Comparison of ENCODE assay signal across 14 cellular contexts in the genomic region with DNA sequence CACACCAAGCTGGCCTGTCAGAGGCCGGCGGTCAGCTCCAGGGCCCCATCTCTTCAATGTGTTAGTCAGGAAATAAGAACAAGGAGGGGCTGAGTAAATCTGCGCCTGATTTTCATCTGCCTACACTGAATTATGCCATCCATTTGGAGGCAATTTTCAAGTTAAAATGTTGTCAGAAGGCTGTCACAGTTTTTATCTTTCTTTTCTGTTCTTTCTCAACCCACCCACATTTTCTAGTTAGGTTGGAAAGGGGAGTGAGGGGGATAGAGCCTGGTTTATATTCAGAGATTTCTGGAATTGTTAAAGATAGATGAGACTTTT. TPM values are rescaled to one million over a fixed set of nuclear protein-coding genes. Genes with fewer than 3 reads are reported as not detected.
DNase-seq lines count a peak whose midpoint lies in the region; ATAC-seq and TF ChIP-seq lines count a peak whose summit lies in the region.
"Had no signal": no experiment of that assay in that cellular context is flagged by ENCODE, and none has a peak within 500 bp of the region (broad histone marks: within the 10 kb centered on the region; RNA-seq: fewer than 3 reads in every experiment).

No MANE protein-coding gene starts in this region.

- H3K36me3 ChIP-seq in A673 (ENCODE audit: insufficient read depth, low read length, poor library complexity, severe bottlenecking) (no peaks in the 10 kb centered on the region), WERI-Rb-1 (no peaks in the 10 kb centered on the region), neural progenitor cell (no peaks in the 10 kb centered on the region), brain microvascular endothelial cell (replicated peaks) (no peaks in the 10 kb centered on the region)

- no peaks in the 10 kb centered on the region for H3K27me3 ChIP-seq in A673 (replicated peaks; ENCODE audit: insufficient read depth, low read depth, low read length, poor library complexity)
- H3K27me3 ChIP-seq in WERI-Rb-1 (ENCODE audit: insufficient read depth, low read depth, severe bottlenecking), result no peaks in the 10 kb centered on the region
- H3K27me3 ChIP-seq in neural progenitor cell, result peaks cover 17% of the 10 kb centered on the region
- H3K27me3 ChIP-seq in brain microvascular endothelial cell (replicated peaks), result no peaks in the 10 kb centered on the region

- H3K4me3 ChIP-seq in A673 (ENCODE audit: low read depth, low read length, poor library complexity, severe bottlenecking) (no peak overlapping the region), WERI-Rb-1 (ENCODE audit: low read depth, low read length) (no peak overlapping the region; the same call in 1 of the 2 replicates), neural progenitor cell (no peak overlapping the region), brain microvascular endothelial cell (ENCODE audit: low read depth, low read length) (no peak overlapping the region)
- H3K4me3 ChIP-seq: GM23338 had no signal

- H3K4me1 ChIP-seq in A673 (ENCODE audit: insufficient read depth, low read length, poor library complexity, severe bottlenecking) (peaks cover 60% of the 10 kb centered on the region), neural progenitor cell (peaks cover 34% of the 10 kb centered on the region)

- no TSS peak for BruUV-seq in A673 (replicated peaks; lab: Mats Ljungman, UMichigan)

- POLR2A ChIA-PET in A673 (lab: Charles Lee; ENCODE audit: low non-redundant PET), result no interaction called here

- H3K4me2 ChIP-seq in neural progenitor cell, result peak overlapping the region; percentile 46
- H3K4me2 ChIP-seq: GM23338 had no signal

- H3K27ac ChIP-seq in A673 (ENCODE audit: low read depth, low read length, poor library complexity, severe bottlenecking) (peak overlapping the region; percentile 22), WERI-Rb-1 (peak overlapping the region; percentile 90), neural progenitor cell (no peak overlapping the region), brain microvascular endothelial cell (no peak overlapping the region)
- H3K27ac ChIP-seq: 22Rv1 had no signal

- in situ Hi-C loops in brain microvascular endothelial cell (cut with HindIII; ENCODE audit: low pct_ligation_motif_present, low sequenced_read_pairs), result no loop called here

- H3K9me3 Mint-ChIP-seq in activated CD4-positive, alpha-beta T cell treated with anti-CD3 and anti-CD28 coated beads, Interleukin-2, amount 10 ng/mL, durations not matched to agents 24 days and 14 days, result no peaks in the 10 kb centered on the region
- H3K9me3 Mint-ChIP-seq in neural progenitor cell, result no peaks in the 10 kb centered on the region
- H3K9me3 Mint-ChIP-seq: GM23338 had no signal

- CTCF ChIA-PET in A673 (lab: Charles Lee), result no interaction called here

- H3K79me2 ChIP-seq in neural progenitor cell (ENCODE audit: low read depth), result no peaks in the 10 kb centered on the region

- peaks cover 25% of the 10 kb centered on the region for H3K4me1 Mint-ChIP-seq in activated CD4-positive, alpha-beta T cell treated with anti-CD3 and anti-CD28 coated beads, Interleukin-2, amount 10 ng/mL, durations not matched to agents 24 days and 14 days
- peaks cover 53% of the 10 kb centered on the region for H3K4me1 Mint-ChIP-seq in neural progenitor cell

- no peaks in the 10 kb centered on the region for H3K27me3 Mint-ChIP-seq in activated CD4-positive, alpha-beta T cell treated with anti-CD3 and anti-CD28 coated beads, Interleukin-2, amount 10 ng/mL, durations not matched to agents 24 days and 14 days
- H3K27me3 Mint-ChIP-seq in neural progenitor cell (ENCODE audit: insufficient read depth, low read depth), result peaks cover 4% of the 10 kb centered on the region

- no peaks in the 10 kb centered on the region for H3K9me3 ChIP-seq in A673 (ENCODE audit: low read depth, low read length, poor library complexity, severe bottlenecking)
- no peaks in the 10 kb centered on the region for H3K9me3 ChIP-seq in WERI-Rb-1 (ENCODE audit: severe bottlenecking)
- H3K9me3 ChIP-seq in neural progenitor cell (ENCODE audit: low read depth), result no peaks in the 10 kb centered on the region

- peaks cover 23% of the 10 kb centered on the region for H3K36me3 Mint-ChIP-seq in activated CD4-positive, alpha-beta T cell treated with anti-CD3 and anti-CD28 coated beads, Interleukin-2, amount 10 ng/mL, durations not matched to agents 24 days and 14 days (ENCODE audit: low read depth)
- H3K36me3 Mint-ChIP-seq in neural progenitor cell, result no peaks in the 10 kb centered on the region

- no peak overlapping the region for H2AFZ ChIP-seq in neural progenitor cell (replicated peaks)
- H2AFZ ChIP-seq: GM23338 had no signal

- H4K20me1 ChIP-seq in neural progenitor cell (ENCODE audit: low read depth), result no peaks in the 10 kb centered on the region

- peak overlapping the region; percentile 31 for H3K27ac Mint-ChIP-seq in activated CD4-positive, alpha-beta T cell treated with anti-CD3 and anti-CD28 coated beads, Interleukin-2, amount 10 ng/mL, durations not matched to agents 24 days and 14 days
- H3K27ac Mint-ChIP-seq in neural progenitor cell, result peak overlapping the region; percentile 76
- H3K27ac Mint-ChIP-seq: GM23338 had no signal

- no peak for DNase-seq in activated CD4-positive, alpha-beta T cell treated with anti-CD3 and anti-CD28 coated beads, Interleukin-2, amount 10 ng/mL, durations not matched to agents 24 days and 14 days
- DNase-seq in activated CD4-positive, alpha-beta T cell treated with anti-CD3 and anti-CD28 coated beads, Interleukin-2, amount 50 U/mL, for 1 hour, result no peak
- DNase-seq in A673 (ENCODE audit: low spot score) (no peak), WERI-Rb-1 (no peak), neural progenitor cell (ENCODE audit: low spot score) (no peak), brain microvascular endothelial cell (no peak)
- DNase-seq: DND-41, NCI-H187 treated with DMSO at 0.1 percent for 48 hours, NCI-H446 had no signal

- H3K9ac ChIP-seq in neural progenitor cell, result no peak overlapping the region

- ATAC-seq in GM19463 (IDR thresholded peaks at IDR 0.05; ENCODE audit: unreplicated experiment) (no peak), HG02759 (IDR thresholded peaks at IDR 0.05; ENCODE audit: unreplicated experiment) (no peak)
- ATAC-seq: HCT116 had no signal

- peaks cover 17% of the 10 kb centered on the region for H3F3A ChIP-seq in neural progenitor cell (ENCODE audit: low read depth)

- no peak overlapping the region for H3K4me3 Mint-ChIP-seq in activated CD4-positive, alpha-beta T cell treated with anti-CD3 and anti-CD28 coated beads, Interleukin-2, amount 10 ng/mL, durations not matched to agents 24 days and 14 days
- H3K4me3 Mint-ChIP-seq in neural progenitor cell, result no peak overlapping the region
- H3K4me3 Mint-ChIP-seq: GM23338 had no signal

- TF ChIP-seq CTCF in A673 (conservative IDR thresholded peaks at IDR 0.05; ENCODE audit: low read depth, low read length) (no peak), WERI-Rb-1 (IDR thresholded peaks at IDR 0.05; ENCODE audit: low read depth, low read length) (no peak), neural progenitor cell (IDR thresholded peaks at IDR 0.05) (no peak), brain microvascular endothelial cell (IDR thresholded peaks at IDR 0.05; ENCODE audit: low read depth, low read length, missing control alignments) (no peak)

- intact Hi-C loops in activated CD4-positive, alpha-beta T cell treated with anti-CD3 and anti-CD28 coated beads, Interleukin-2, amount 10 ng/mL, durations not matched to agents 24 days and 14 days (cut with micrococcal nuclease), result no loop called here
- intact Hi-C loops in A673 (cut with micrococcal nuclease; ENCODE audit: unreplicated experiment), result no loop called here

RNA-seq across cellular contexts. Expression of gene ADORA2A, which starts 18.9 kb away (rescaled TPM):
- 34.9 and 36.2 TPM in 2 replicates for total RNA-seq in activated CD4-positive, alpha-beta T cell treated with anti-CD3 and anti-CD28 coated beads, Interleukin-2, amount 10 ng/mL, durations not matched to agents 24 days and 14 days
- total RNA-seq in A673 (2021) (9.6 and 10.9 TPM in 2 replicates), neural progenitor cell (ENCODE audit: low replicate concordance) (0.51 and 5.8 TPM in 2 replicates)

RNA-seq across cellular contexts. Expression of gene UPB1, which starts 48.9 kb away (rescaled TPM):
- total RNA-seq in activated CD4-positive, alpha-beta T cell treated with anti-CD3 and anti-CD28 coated beads, Interleukin-2, amount 10 ng/mL, durations not matched to agents 24 days and 14 days, result 0.12 TPM in 2 replicates
- total RNA-seq in A673 (2021), result 0.11 and 0.35 TPM in 2 replicates
- total RNA-seq in neural progenitor cell (ENCODE audit: low replicate concordance), result 0.12 and 0.17 TPM in 2 replicates
- total RNA-seq: GM23338 had no signal

Comparison
In these comparisons a context has a peak if more than half of its experiments do, and no peak if none do; other contexts are left out.
1. H3K27ac ChIP-seq: peak in A673 (single experiment) and WERI-Rb-1 (single experiment); none in neural progenitor cell (single experiment) and brain microvascular endothelial cell (single experiment).